In the genomic region with DNA sequence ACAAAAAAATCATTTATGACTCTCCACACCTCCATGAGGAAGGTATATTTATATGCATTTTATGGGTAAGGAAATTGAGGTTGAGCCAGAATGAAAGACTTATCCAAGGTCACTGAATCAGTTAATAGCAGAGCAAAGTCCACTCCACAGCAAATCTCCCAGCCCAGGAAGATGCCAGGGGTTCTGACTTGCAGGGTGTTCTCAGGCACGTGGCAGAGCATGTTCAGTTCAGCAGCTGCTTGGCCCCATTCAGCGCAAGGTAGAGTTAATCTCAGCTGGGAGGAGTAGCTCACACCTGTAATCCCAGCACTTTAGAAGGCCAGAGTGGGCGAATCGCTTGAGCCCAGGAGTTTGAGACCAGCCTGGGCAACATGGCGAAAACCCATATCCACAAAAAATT, we compare ENCODE assay signal across 19 cellular contexts. TPM values are rescaled to one million over a fixed set of nuclear protein-coding genes. Genes with fewer than 3 reads are reported as not detected.
DNase-seq lines count a peak whose midpoint lies in the region; ATAC-seq, FAIRE-seq and TF ChIP-seq lines count a peak whose summit lies in the region.
"Had no signal": no experiment of that assay in that cellular context is flagged by ENCODE, and none has a peak within 500 bp of the region (broad histone marks: within the 10 kb centered on the region; RNA-seq: fewer than 3 reads in every experiment).

No MANE protein-coding gene starts in this region.

- DNase-seq in Peyer's patch (peak in 2 of 3 donors; percentile 80 to 88), mucosa of descending colon (peak in 2 of 3 donors; percentile 68 to 73), small intestine (peak; percentile 97), HuH-7.5 (ENCODE audit: low spot score) (no peak), GM13977 (ENCODE audit: low spot score) (no peak)
- DNase-seq: BE2C; CD4-positive, alpha-beta memory T cell; DMS153; DMS79; GDM1; HCEC 1CT had no signal

- H3K36me3 ChIP-seq in BLaER1 (no peaks in the 10 kb centered on the region), Peyer's patch (no peaks in the 10 kb centered on the region), mucosa of descending colon (ENCODE audit: low read depth) (no peaks in the 10 kb centered on the region), small intestine (ENCODE audit: control insufficient read depth in 2 of 2, insufficient read depth in 2 of 2, low read length in 2 of 2) (no peaks in the 10 kb centered on the region)
- H3K36me3 ChIP-seq: BE2C had no signal

- TF ChIP-seq CTCF in Peyer's patch (IDR thresholded peaks at IDR 0.05) (no peak), mucosa of descending colon (IDR thresholded peaks at IDR 0.05) (no peak), GM13977 (IDR thresholded peaks at IDR 0.05; ENCODE audit: extremely low read depth, insufficient read depth, missing control alignments) (no peak)

- TF ChIP-seq POLR2A in Peyer's patch (IDR thresholded peaks at IDR 0.05) = no peak

- H3K4me3 ChIP-seq in BLaER1 (no peak overlapping the region), Peyer's patch (no peak overlapping the region), mucosa of descending colon (no peak overlapping the region), small intestine (ENCODE audit: low read depth in 1 of 2, low read length in 2 of 2) (no peak overlapping the region)
- H3K4me3 ChIP-seq: GM23338 had no signal

- peak; percentile 92 for ATAC-seq in mucosa of descending colon
- ATAC-seq in HG03025 (IDR thresholded peaks at IDR 0.05; ENCODE audit: low FRiP score, unreplicated experiment) = no peak
- ATAC-seq: GM23338, HepG2 had no signal

- no peak for FAIRE-seq in small intestine (lab: Jason Lieb, UNC)
- FAIRE-seq: GM12892, H54, HepG2 had no signal

- WGBS in small intestine, 3 donors = 20 to 59% (median 34%) methylated on average over 5 of the region's 5 CpGs

- H3K4me2 ChIP-seq in BLaER1 = peak overlapping the region; percentile 57
- H3K4me2 ChIP-seq: GM23338 had no signal

- H3K27me3 ChIP-seq in BLaER1 = no peaks in the 10 kb centered on the region
- H3K27me3 ChIP-seq in Peyer's patch = no peaks in the 10 kb centered on the region
- no peaks in the 10 kb centered on the region for H3K27me3 ChIP-seq in small intestine (ENCODE audit: control insufficient read depth in 2 of 2, insufficient read depth in 2 of 2, low read length in 2 of 2)
- H3K27me3 ChIP-seq: BE2C had no signal

- no peak overlapping the region for H3K27ac ChIP-seq in BLaER1
- H3K27ac ChIP-seq in Peyer's patch = peak overlapping the region in 3 of 4 donors; percentile 19 to 84 (median 62)
- H3K27ac ChIP-seq in small intestine (ENCODE audit: low read depth in 1 of 2, low read length in 1 of 2) = peak overlapping the region; percentile 30 to 37

- no peaks in the 10 kb centered on the region for H4K20me1 ChIP-seq in BLaER1

- intact Hi-C loops in mucosa of descending colon (cut with DNase I, micrococcal nuclease) = no loop called here

- in situ Hi-C loops in GM13977 (cut with MboI; ENCODE audit: low pct_unique_long_range_greater_than_20kb, low sequenced_read_pairs, unreplicated experiment) = no loop called here

- H3K4me1 ChIP-seq in BLaER1 (peaks cover 80% of the 10 kb centered on the region), Peyer's patch (peaks cover 0 to 10% (median 2%) of the 10 kb centered on the region in 4 donors), mucosa of descending colon (ENCODE audit: low read depth) (no peaks in the 10 kb centered on the region), small intestine (ENCODE audit: control insufficient read depth in 2 of 2, insufficient read depth in 1 of 2, low read depth in 1 of 2, low read length in 1 of 2) (peaks cover 2 to 6% of the 10 kb centered on the region in 2 donors)

- H3K9me3 ChIP-seq in BLaER1 (peaks cover 8% of the 10 kb centered on the region), Peyer's patch (no peaks in the 10 kb centered on the region), mucosa of descending colon (no peaks in the 10 kb centered on the region), small intestine (ENCODE audit: control insufficient read depth, low read depth) (no peaks in the 10 kb centered on the region)
- H3K9me3 ChIP-seq: BE2C had no signal

- no peak overlapping the region for H3K9ac ChIP-seq in BLaER1

RNA-seq across cellular contexts. Expression of a gene that starts 17.8 kb away (rescaled TPM):
- total RNA-seq in Peyer's patch = 100 to 1,000 TPM in 2 of 4 donors, 10 to 100 TPM in 2; 67.7 to 195 (median 125) TPM
- 100 to 1,000 TPM in 2 of 3 donors, 10 to 100 TPM in 1; 81.8 to 159 (median 102) TPM for total RNA-seq in mucosa of descending colon
- polyA plus RNA-seq in small intestine = 10 to 100 TPM; 32.4 to 54.3 (median 41.6) TPM

RNA-seq across cellular contexts. Expression of a gene that starts 28.9 kb away (rescaled TPM):
- total RNA-seq in Peyer's patch (not detected), mucosa of descending colon (under 1 TPM in 1 of 3 donors, not detected in 2; 0.63 TPM)
- polyA plus RNA-seq in small intestine = not detected
- total RNA-seq: A172, Daoy, GM23338, HepG2 had no signal
- polyA plus RNA-seq: CD4-positive, alpha-beta memory T cell; GM23338; HepG2 had no signal

Comparison
In these comparisons a context has a peak if more than half of its experiments do, and no peak if none do; other contexts are left out.
1. DNase-seq: peak in Peyer's patch (2 of 3), mucosa of descending colon (2 of 3) and small intestine (single experiment); none in HuH-7.5 (single experiment) and GM13977 (single experiment).